ENCODE assay signal across 1 cellular context in genomic region chr1:108686609-108687313, GRCh38.
TF ChIP-seq lines count a peak whose summit lies in the region.

No MANE protein-coding gene starts in this region.

TF ChIP-seq in HepG2, 621 proteins besides CTCF, POLR2A, EP300 and RAD21:
- TF ChIP-seq ZNF761 (CRISPR knock-in tag; conservative IDR thresholded peaks at IDR 0.05) = no peak
- TF ChIP-seq AHR (CRISPR knock-in tag; IDR thresholded peaks at IDR 0.05) = no peak
- TF ChIP-seq BORCS8-MEF2B (CRISPR knock-in tag; IDR thresholded peaks at IDR 0.05) = no peak
- no peak for TF ChIP-seq ADNP (CRISPR knock-in tag; IDR thresholded peaks at IDR 0.05)
- no peak for TF ChIP-seq RARG (CRISPR knock-in tag; IDR thresholded peaks at IDR 0.05; ENCODE audit: low read depth)
